Comparison of ENCODE assay signal across 11 cellular contexts in genomic region chr9:3848445-3849114, GRCh38.
DNase-seq lines count a peak whose midpoint lies in the region; ATAC-seq and TF ChIP-seq lines count a peak whose summit lies in the region.
"Had no signal": no experiment of that assay in that cellular context is flagged by ENCODE, and none has a peak within 500 bp of the region (broad histone marks: within the 10 kb centered on the region; RNA-seq: fewer than 3 reads in every experiment).

No MANE protein-coding gene starts in this region.

- no peak overlapping the region for H3K4me3 Mint-ChIP-seq in GM23338
- H3K4me3 Mint-ChIP-seq: activated T-helper 17 cell treated with anti-CD3 and anti-CD28 coated beads, Interleukin-2, amount 50 U/mL, for 72 hours had no signal

- no peak overlapping the region for H2BK15ac ChIP-seq in neuronal stem cell (ENCODE audit: low read length)

- no peaks in the 10 kb centered on the region for H3K9me2 ChIP-seq in GM23338 (ENCODE audit: insufficient read depth)

- intact Hi-C loops in thyroid gland (cut with DNase I) = no loop called here

- H3K36me3 ChIP-seq in GM23338 (ENCODE audit: insufficient read depth) = no peaks in the 10 kb centered on the region
- no peaks in the 10 kb centered on the region for H3K36me3 ChIP-seq in NT2/D1 (ENCODE audit: insufficient read depth, insufficient read length, low read length)
- H3K36me3 ChIP-seq in neuronal stem cell (replicated peaks in 1 of 2; ENCODE audit: control insufficient read depth in 2 of 2, insufficient read depth in 2 of 2, low read length in 2 of 2) = peaks cover 0 to 2% of the 10 kb centered on the region in 2 donors
- H3K36me3 ChIP-seq in thyroid gland = no peaks in the 10 kb centered on the region

- no peak overlapping the region for H2BK5ac ChIP-seq in neuronal stem cell (ENCODE audit: low read length)

- H3K4me1 ChIP-seq in GM23338 (ENCODE audit: insufficient read depth) (no peaks in the 10 kb centered on the region), NT2/D1 (ENCODE audit: insufficient read depth, insufficient read length) (peaks cover 2% of the 10 kb centered on the region), neuronal stem cell (ENCODE audit: control insufficient read depth in 2 of 2, insufficient read depth in 1 of 2, low read depth in 1 of 2, low read length in 2 of 2) (peaks cover 2 to 14% of the 10 kb centered on the region in 2 donors), thyroid gland (peaks cover 0 to 3% of the 10 kb centered on the region in 2 donors)
- H3K4me1 ChIP-seq: tibial nerve had no signal

- H2BK12ac ChIP-seq in neuronal stem cell (ENCODE audit: low read length) = no peak overlapping the region

- no CpG with 5 or more reads among the region's 9 CpGs for WGBS in neuronal stem cell (ENCODE audit: extremely low coverage in 2 of 2, insufficient read length in 2 of 2, insufficient replicate concordance in 1 of 2), 2 donors
- WGBS in thyroid gland, 2 donors = 83 to 85% methylated on average over 9 of the region's 9 CpGs

- no peak overlapping the region for H3K14ac ChIP-seq in neuronal stem cell (ENCODE audit: low read length)

- no peak overlapping the region for H3K18ac ChIP-seq in neuronal stem cell (ENCODE audit: low read length)

- no peak overlapping the region for H3K4ac ChIP-seq in neuronal stem cell (ENCODE audit: low read length)

- no peaks in the 10 kb centered on the region for H3K36me3 Mint-ChIP-seq in GM23338 (ENCODE audit: low read depth)

- ATAC-seq in GM23338 (peak; percentile 100), GM19328 (IDR thresholded peaks at IDR 0.05; ENCODE audit: unreplicated experiment) (no peak), HG03439 (IDR thresholded peaks at IDR 0.05; ENCODE audit: unreplicated experiment) (no peak), GM21723 (IDR thresholded peaks at IDR 0.05; ENCODE audit: unreplicated experiment) (no peak)
- ATAC-seq: activated T-helper 17 cell treated with anti-CD3 and anti-CD28 coated beads, Interleukin-2, amount 50 U/mL, for 72 hours had no signal

- H3K4me3 ChIP-seq in GM23338 (no peak overlapping the region), NT2/D1 (ENCODE audit: insufficient read length, low read depth) (no peak overlapping the region), epithelial cell of esophagus (ENCODE audit: low read length) (no peak overlapping the region), neuronal stem cell (ENCODE audit: low read length in 2 of 2) (no peak overlapping the region), thyroid gland (replicated peaks in 1 of 3) (no peak overlapping the region)
- H3K4me3 ChIP-seq: tibial nerve had no signal

- no peak overlapping the region for H3K23ac ChIP-seq in neuronal stem cell (ENCODE audit: low read depth, low read length, poor library complexity)

- H3K27me3 ChIP-seq in GM23338 (ENCODE audit: insufficient read depth) = no peaks in the 10 kb centered on the region
- H3K27me3 ChIP-seq in NT2/D1 (ENCODE audit: insufficient read depth, insufficient read length) = no peaks in the 10 kb centered on the region
- H3K27me3 ChIP-seq in neuronal stem cell (ENCODE audit: control insufficient read depth in 3 of 3, insufficient read depth in 3 of 3, low read depth in 1 of 3, low read length in 3 of 3) = no peaks in the 10 kb centered on the region
- no peaks in the 10 kb centered on the region for H3K27me3 ChIP-seq in thyroid gland
- H3K27me3 ChIP-seq: tibial nerve had no signal

- H3K9ac ChIP-seq in NT2/D1 (ENCODE audit: insufficient read length, low read depth) = no peak overlapping the region
- H3K9ac ChIP-seq in neuronal stem cell (ENCODE audit: low read depth, low read length, poor library complexity) = no peak overlapping the region

- no peak overlapping the region for H4K8ac ChIP-seq in neuronal stem cell (ENCODE audit: low read depth, low read length)

- H3K79me1 ChIP-seq in neuronal stem cell (ENCODE audit: low read depth, low read length) = no peaks in the 10 kb centered on the region

- H4K20me1 ChIP-seq in GM23338 (replicated peaks; ENCODE audit: insufficient read depth) = no peaks in the 10 kb centered on the region

- DNase-seq in GM23338 (ENCODE audit: low spot score) (peak; percentile 78), NT2/D1 (ENCODE audit: low read depth, low spot score) (peak; percentile 60), epithelial cell of esophagus (ENCODE audit: low read depth) (peak; percentile 85), neuronal stem cell (ENCODE audit: low spot score) (peak; percentile 68), thyroid gland (no peak)
- DNase-seq: stimulated activated CD4-positive, alpha-beta T cell treated with anti-CD3 and anti-CD28 coated beads, Interleukin-2, amount 100 ng/mL, for 24 hours had no signal

- no peak for TF ChIP-seq POLR2A in thyroid gland (IDR thresholded peaks at IDR 0.05)

- no peak overlapping the region for H2AK5ac ChIP-seq in neuronal stem cell (ENCODE audit: low read depth, low read length)

- no peaks in the 10 kb centered on the region for H3F3A ChIP-seq in GM23338 (replicated peaks; ENCODE audit: low read depth)

- no peak overlapping the region for H2BK120ac ChIP-seq in neuronal stem cell (ENCODE audit: low read depth, low read length)

- H2AFZ ChIP-seq in GM23338 = peak overlapping the region; percentile 16; the same call in 1 of the 2 replicates
- peak overlapping the region; percentile 68 for H2AFZ ChIP-seq in neuronal stem cell (ENCODE audit: low read length)

- H3K79me2 ChIP-seq in GM23338 (replicated peaks; ENCODE audit: insufficient read depth) = no peaks in the 10 kb centered on the region

- H3K9me3 ChIP-seq in NT2/D1 (ENCODE audit: insufficient read depth, low read length) = no peaks in the 10 kb centered on the region
- H3K9me3 ChIP-seq in neuronal stem cell (replicated peaks in 1 of 2; ENCODE audit: control insufficient read depth in 2 of 2, insufficient read depth in 1 of 2, low read depth in 1 of 2, low read length in 2 of 2) = no peaks in the 10 kb centered on the region
- no peaks in the 10 kb centered on the region for H3K9me3 ChIP-seq in thyroid gland
- H3K9me3 ChIP-seq: tibial nerve had no signal

- H3K27ac ChIP-seq in GM23338 (ENCODE audit: low read depth) (no peak overlapping the region), neuronal stem cell (replicated peaks; ENCODE audit: low read length) (peak overlapping the region; percentile 49), thyroid gland (no peak overlapping the region)
- H3K27ac ChIP-seq: tibial nerve had no signal

- no peak overlapping the region for H4K91ac ChIP-seq in neuronal stem cell (ENCODE audit: low read depth, low read length, poor library complexity)

- H3K4me1 Mint-ChIP-seq in GM23338 = peaks cover 10% of the 10 kb centered on the region; the same call in 2 of the 3 replicates
- H3K4me1 Mint-ChIP-seq: activated T-helper 17 cell treated with anti-CD3 and anti-CD28 coated beads, Interleukin-2, amount 50 U/mL, for 72 hours had no signal

- H3K9me3 Mint-ChIP-seq in GM23338 = no peaks in the 10 kb centered on the region
- H3K9me3 Mint-ChIP-seq: activated T-helper 17 cell treated with anti-CD3 and anti-CD28 coated beads, Interleukin-2, amount 50 U/mL, for 72 hours had no signal

- H3K27me3 Mint-ChIP-seq in GM23338 (ENCODE audit: insufficient read depth, low read depth, poor library complexity) = no peaks in the 10 kb centered on the region

- TF ChIP-seq CTCF in GM23338 (conservative IDR thresholded peaks at IDR 0.05; ENCODE audit: low read depth in 2 of 2) = peak; percentile 61 to 84
- TF ChIP-seq CTCF in epithelial cell of esophagus (IDR thresholded peaks at IDR 0.05; ENCODE audit: insufficient read depth, low read depth, low read length, missing control alignments) = peak; percentile 19
- TF ChIP-seq CTCF in thyroid gland (IDR thresholded peaks at IDR 0.05) = no peak

- H3K4me2 ChIP-seq in GM23338 = no peak overlapping the region
- H3K4me2 ChIP-seq in neuronal stem cell (ENCODE audit: insufficient read depth, low read length, poor library complexity, severe bottlenecking) = no peak overlapping the region

- no peak overlapping the region for H3K27ac Mint-ChIP-seq in GM23338
- H3K27ac Mint-ChIP-seq: activated T-helper 17 cell treated with anti-CD3 and anti-CD28 coated beads, Interleukin-2, amount 50 U/mL, for 72 hours had no signal

TF ChIP-seq in GM23338, 12 proteins besides CTCF, POLR2A, EP300 and RAD21 (continues in another document):
- no peak for TF ChIP-seq ZNF114 (CRISPR knock-in tag; IDR thresholded peaks at IDR 0.05)

Comparison
In these comparisons a context has a peak if more than half of its experiments do, and no peak if none do; other contexts are left out.
1. DNase-seq: peak in GM23338 (single experiment), NT2/D1 (single experiment), epithelial cell of esophagus (single experiment) and neuronal stem cell (single experiment); none in thyroid gland (0 of 2).
2. CTCF ChIP-seq: peak in GM23338 (2 of 2) and epithelial cell of esophagus (single experiment); none in thyroid gland (0 of 6).